In the genomic region with DNA sequence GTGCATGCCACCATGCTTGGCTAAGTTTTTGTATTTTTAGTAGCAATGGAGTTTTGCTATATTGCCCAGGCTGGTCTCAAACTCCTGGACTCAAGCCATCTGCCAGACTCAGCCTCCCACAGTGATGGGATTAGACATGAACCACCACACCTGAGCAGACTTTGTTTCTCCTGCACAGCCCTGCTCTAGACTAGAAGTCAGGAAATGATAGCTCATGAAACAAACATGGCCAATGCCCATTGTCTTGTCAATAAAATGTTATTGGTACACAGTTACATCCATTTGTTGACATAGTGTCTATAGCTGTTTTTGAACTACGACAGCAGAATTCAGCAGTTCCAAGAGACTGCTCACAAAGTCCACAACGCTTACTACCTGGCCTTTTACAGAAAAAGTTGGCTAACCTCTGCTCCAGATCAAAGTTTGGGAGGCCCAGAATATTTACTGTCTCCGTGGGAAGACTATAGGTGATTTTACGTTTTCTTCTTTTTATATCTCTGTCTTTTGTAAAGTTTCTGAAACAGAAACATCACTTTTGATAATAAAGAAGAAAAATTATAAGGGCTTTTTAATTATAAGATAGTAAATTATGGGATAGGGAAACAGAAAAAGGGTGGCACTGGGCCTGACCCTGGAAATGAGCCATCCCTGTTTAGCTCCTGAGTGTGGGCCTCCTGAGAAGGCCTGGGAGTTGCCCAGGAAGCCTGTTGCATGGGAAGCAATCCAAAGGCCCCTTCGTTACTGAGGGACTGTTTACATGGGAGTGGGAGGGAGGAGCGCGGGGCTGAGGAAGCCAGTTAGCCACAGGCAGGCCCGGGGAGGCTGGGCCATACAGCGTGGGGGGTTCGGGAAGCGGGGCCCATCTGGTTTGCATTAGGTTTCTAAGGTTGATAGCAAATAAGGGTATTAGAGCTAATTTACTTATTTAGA, we compare ENCODE assay signal across 1 cellular context.
A peak's percentile ranks its signal among the peaks of the same experiment; 100 is the strongest.
TF ChIP-seq lines count a peak whose summit lies in the region.

No MANE protein-coding gene starts in this region.

TF ChIP-seq in HEK293, 187 proteins besides CTCF, POLR2A, EP300 and RAD21:
- TF ChIP-seq ZNF510 (tag by site-specific recombination; IDR thresholded peaks at IDR 0.05; ENCODE audit: insufficient replicate concordance) (no peak), ZNF596 (tag by site-specific recombination; IDR thresholded peaks at IDR 0.05) (no peak), ZFHX2 (tag by site-specific recombination; conservative IDR thresholded peaks at IDR 0.05) (peak; percentile 14; the same call in 1 of the 2 replicates), SCRT2 (tag by site-specific recombination; IDR thresholded peaks at IDR 0.05) (peak; percentile 72; the same call in 1 of the 2 replicates), ZNF530 (tag by site-specific recombination; IDR thresholded peaks at IDR 0.05; ENCODE audit: low read depth) (no peak)
